Comparison of ENCODE assay signal across 9 cellular contexts in genomic region chr10:79331709-79332108, GRCh38. TPM values are rescaled to one million over a fixed set of nuclear protein-coding genes. Genes with fewer than 3 reads are reported as not detected.
A peak's percentile ranks its signal among the peaks of the same experiment; 100 is the strongest.
DNase-seq lines count a peak whose midpoint lies in the region; ATAC-seq and TF ChIP-seq lines count a peak whose summit lies in the region.
"Had no signal": no experiment of that assay in that cellular context is flagged by ENCODE, and none has a peak within 500 bp of the region (broad histone marks: within the 10 kb centered on the region; RNA-seq: fewer than 3 reads in every experiment).

No MANE protein-coding gene starts in this region.

- no peak overlapping the region for H2BK5ac ChIP-seq in mesendoderm (ENCODE audit: low read length)

- no peak overlapping the region for H3K27ac ChIP-seq in mesendoderm (ENCODE audit: low read depth, low read length)
- H3K27ac ChIP-seq: thoracic aorta had no signal

- no peaks in the 10 kb centered on the region for H3K4me1 ChIP-seq in mesendoderm (ENCODE audit: control insufficient read depth, low read depth, low read length)

- H3K27me3 ChIP-seq in mesendoderm (ENCODE audit: insufficient read depth, low read length, poor library complexity) = no peaks in the 10 kb centered on the region

- no peak overlapping the region for H3K18ac ChIP-seq in mesendoderm (ENCODE audit: low read length)

- no peaks in the 10 kb centered on the region for H3K79me2 ChIP-seq in mesendoderm (ENCODE audit: control insufficient read depth, insufficient read depth, low read length)

- ATAC-seq in GM18505 (IDR thresholded peaks at IDR 0.05; ENCODE audit: unreplicated experiment) (peak; percentile 83), HG02840 (IDR thresholded peaks at IDR 0.05; ENCODE audit: low FRiP score, unreplicated experiment) (peak; percentile 85)
- ATAC-seq in natural killer cell treated with Interleukin-12 subunit alpha and Interleukin-12 subunit beta and Interleukin-15 and Interleukin-18, amount 100 ng/mL, for 72 hours = peak; percentile 97 to 98

- no peaks in the 10 kb centered on the region for H3K79me1 ChIP-seq in mesendoderm (ENCODE audit: low read length)

- no peak overlapping the region for H4K8ac ChIP-seq in mesendoderm (ENCODE audit: low read depth, low read length)

- peaks cover 5% of the 10 kb centered on the region for H3K36me3 Mint-ChIP-seq in activated naive CD8-positive, alpha-beta T cell treated with anti-CD3 and anti-CD28 coated beads for 36 hours
- H3K36me3 Mint-ChIP-seq in natural killer cell treated with Interleukin-12 subunit alpha and Interleukin-12 subunit beta and Interleukin-15 and Interleukin-18, amount 100 ng/mL, for 72 hours = peaks cover 6% of the 10 kb centered on the region

- peak overlapping the region; percentile 89 for H3K27ac Mint-ChIP-seq in activated naive CD8-positive, alpha-beta T cell treated with anti-CD3 and anti-CD28 coated beads for 36 hours
- peak overlapping the region; percentile 87 to 95 for H3K27ac Mint-ChIP-seq in natural killer cell treated with Interleukin-12 subunit alpha and Interleukin-12 subunit beta and Interleukin-15 and Interleukin-18, amount 100 ng/mL, for 72 hours

- H3K9ac ChIP-seq in mesendoderm (ENCODE audit: low read length) = no peak overlapping the region

- no peak overlapping the region for H3K56ac ChIP-seq in mesendoderm (ENCODE audit: low read length)

- no peak overlapping the region for H3K4me3 ChIP-seq in mesendoderm (ENCODE audit: low read length)
- H3K4me3 ChIP-seq: thoracic aorta had no signal

- no peak overlapping the region for H2BK120ac ChIP-seq in mesendoderm (ENCODE audit: low read depth, low read length)

- DNase-seq in SIG-M5 treated with dmso at 0.1 percent for 504 hours (lab: John Stamatoyannopoulos, UW; ENCODE audit: unreplicated experiment) = peak; percentile 75
- DNase-seq in activated naive CD8-positive, alpha-beta T cell treated with anti-CD3 and anti-CD28 coated beads for 36 hours = peak; percentile 87
- DNase-seq in natural killer cell treated with Interleukin-12 subunit alpha and Interleukin-12 subunit beta and Interleukin-15 and Interleukin-18, amount 100 ng/mL, for 72 hours (ENCODE audit: low spot score) = peak; percentile 90
- DNase-seq in COR-L47 (lab: John Stamatoyannopoulos, UW) = no peak
- DNase-seq in inferior parietal cortex (ENCODE audit: extremely low spot score) = no peak
- no peak for DNase-seq in mesendoderm

- WGBS in mesendoderm (ENCODE audit: extremely low coverage, insufficient coverage, low lambda C conversion rate) = no CpG with 5 or more reads among the region's 6 CpGs

- peak overlapping the region; percentile 30 for H3K4me3 Mint-ChIP-seq in activated naive CD8-positive, alpha-beta T cell treated with anti-CD3 and anti-CD28 coated beads for 36 hours
- H3K4me3 Mint-ChIP-seq in natural killer cell treated with Interleukin-12 subunit alpha and Interleukin-12 subunit beta and Interleukin-15 and Interleukin-18, amount 100 ng/mL, for 72 hours = peak overlapping the region; percentile 59

- H3K4ac ChIP-seq in mesendoderm (ENCODE audit: low read depth, low read length) = no peak overlapping the region

- H3K23ac ChIP-seq in mesendoderm (ENCODE audit: low read length) = no peak overlapping the region

- no peak overlapping the region for H3K4me2 ChIP-seq in mesendoderm (ENCODE audit: low read length)

- no peak overlapping the region for H2AK5ac ChIP-seq in mesendoderm (ENCODE audit: low read length)

- peaks cover 1% of the 10 kb centered on the region for H3K9me3 Mint-ChIP-seq in activated naive CD8-positive, alpha-beta T cell treated with anti-CD3 and anti-CD28 coated beads for 36 hours
- H3K9me3 Mint-ChIP-seq in natural killer cell treated with Interleukin-12 subunit alpha and Interleukin-12 subunit beta and Interleukin-15 and Interleukin-18, amount 100 ng/mL, for 72 hours = no peaks in the 10 kb centered on the region

- peak; percentile 53 for TF ChIP-seq POLR2A in GM18505 (IDR thresholded peaks at IDR 0.05; ENCODE audit: borderline replicate concordance, extremely low read depth, insufficient read depth, insufficient read length)

- H3K27me3 Mint-ChIP-seq in activated naive CD8-positive, alpha-beta T cell treated with anti-CD3 and anti-CD28 coated beads for 36 hours = no peaks in the 10 kb centered on the region
- H3K27me3 Mint-ChIP-seq in natural killer cell treated with Interleukin-12 subunit alpha and Interleukin-12 subunit beta and Interleukin-15 and Interleukin-18, amount 100 ng/mL, for 72 hours = no peaks in the 10 kb centered on the region

- H3K4me1 Mint-ChIP-seq in activated naive CD8-positive, alpha-beta T cell treated with anti-CD3 and anti-CD28 coated beads for 36 hours = peaks cover 24% of the 10 kb centered on the region
- peaks cover 32 to 42% of the 10 kb centered on the region in 2 donors for H3K4me1 Mint-ChIP-seq in natural killer cell treated with Interleukin-12 subunit alpha and Interleukin-12 subunit beta and Interleukin-15 and Interleukin-18, amount 100 ng/mL, for 72 hours (ENCODE audit: low read depth in 2 of 2)

- no peak overlapping the region for H2BK15ac ChIP-seq in mesendoderm (replicated peaks; ENCODE audit: low read depth)

- no peaks in the 10 kb centered on the region for H3K36me3 ChIP-seq in mesendoderm (ENCODE audit: control insufficient read depth, insufficient read depth, low read length)
- H3K36me3 ChIP-seq: thoracic aorta had no signal

- H4K5ac ChIP-seq in mesendoderm (ENCODE audit: low read length) = no peak overlapping the region

RNA-seq across cellular contexts. Expression of gene PPIF, which starts 15.6 kb away (rescaled TPM):
- 100 to 1,000 TPM; 163 to 176 TPM for total RNA-seq in activated naive CD8-positive, alpha-beta T cell treated with anti-CD3 and anti-CD28 coated beads for 36 hours
- total RNA-seq in natural killer cell treated with Interleukin-12 subunit alpha and Interleukin-12 subunit beta and Interleukin-15 and Interleukin-18, amount 100 ng/mL, for 72 hours = 100 to 1,000 TPM; 266 to 391 TPM
- 82.9 TPM for polyA plus RNA-seq in mesendoderm (2013, experiment 1 of 2)
- polyA plus RNA-seq in mesendoderm (2013, experiment 2 of 2) = 81.0 TPM

Comparison
In these comparisons a context has a peak if more than half of its experiments do, and no peak if none do; other contexts are left out.
1. DNase-seq: peak in SIG-M5 treated with dmso at 0.1 percent for 504 hours (single experiment), activated naive CD8-positive, alpha-beta T cell treated with anti-CD3 and anti-CD28 coated beads for 36 hours (single experiment) and natural killer cell treated with Interleukin-12 subunit alpha and Interleukin-12 subunit beta and Interleukin-15 and Interleukin-18, amount 100 ng/mL, for 72 hours (single experiment); none in COR-L47 (single experiment), inferior parietal cortex (single experiment) and mesendoderm (single experiment).
2. Peak in every context shown above with its lines, with median percentiles within 50 percentile points of each other: ATAC-seq.